19 cellular contexts compared by ENCODE assay signal in genomic region chr12:26032719-26033241, GRCh38.
DNase-seq lines count a peak whose midpoint lies in the region; ATAC-seq and TF ChIP-seq lines count a peak whose summit lies in the region.
"Had no signal": no experiment of that assay in that cellular context is flagged by ENCODE, and none has a peak within 500 bp of the region (broad histone marks: within the 10 kb centered on the region; RNA-seq: fewer than 3 reads in every experiment).

No MANE protein-coding gene starts in this region.

- H3K4me1 ChIP-seq in smooth muscle cell (ENCODE audit: low read depth): peaks cover 7% of the 10 kb centered on the region

- no peaks in the 10 kb centered on the region for H3K36me3 ChIP-seq in smooth muscle cell (ENCODE audit: low read depth)
- H3K36me3 ChIP-seq: neutrophil, spleen, transverse colon had no signal

- H3K27ac ChIP-seq in smooth muscle cell (ENCODE audit: low read depth): peak overlapping the region; percentile 16
- H3K27ac ChIP-seq: A549, neutrophil, spleen, transverse colon had no signal

- H3F3A ChIP-seq in smooth muscle cell (ENCODE audit: low read depth): peaks cover 12% of the 10 kb centered on the region

- WGBS in smooth muscle cell (ENCODE audit: low lambda C conversion rate): 10% methylated on average over 1 of the region's 1 CpG

- H3K4me3 ChIP-seq in choroid plexus epithelial cell (ENCODE audit: low read depth, low read length): no peak overlapping the region
- H3K4me3 ChIP-seq in smooth muscle cell: no peak overlapping the region
- H3K4me3 ChIP-seq: A549, spleen, transverse colon had no signal

- no peak for ATAC-seq in GM18867 (IDR thresholded peaks at IDR 0.05; ENCODE audit: unreplicated experiment)
- ATAC-seq: A549 had no signal

- peak overlapping the region; percentile 16 for H3K4me2 ChIP-seq in smooth muscle cell
- H3K4me2 ChIP-seq: A549 had no signal

- TF ChIP-seq CTCF in choroid plexus epithelial cell (conservative IDR thresholded peaks at IDR 0.05; ENCODE audit: low read depth, low read length): no peak
- TF ChIP-seq CTCF in smooth muscle cell (IDR thresholded peaks at IDR 0.05; ENCODE audit: borderline replicate concordance, insufficient read depth, poor library complexity, severe bottlenecking): no peak

- H4K20me1 ChIP-seq in smooth muscle cell (ENCODE audit: low read depth): peaks cover 51% of the 10 kb centered on the region

- no peaks in the 10 kb centered on the region for H3K27me3 ChIP-seq in smooth muscle cell (ENCODE audit: low read depth)
- H3K27me3 ChIP-seq: neutrophil, spleen, transverse colon had no signal

- H2AFZ ChIP-seq in smooth muscle cell (ENCODE audit: low read depth): no peak overlapping the region

- H3K79me2 ChIP-seq in smooth muscle cell (ENCODE audit: low read depth): peaks cover 53% of the 10 kb centered on the region

- H3K9ac ChIP-seq in smooth muscle cell (ENCODE audit: low read depth): peak overlapping the region; percentile 8

- H3K9me3 ChIP-seq in smooth muscle cell (replicated peaks; ENCODE audit: low read depth): no peaks in the 10 kb centered on the region
- H3K9me3 ChIP-seq: A549, neutrophil, spleen, transverse colon had no signal

- peak; percentile 24 for DNase-seq in NCI-H2029 (lab: John Stamatoyannopoulos, UW)
- no peak for DNase-seq in NCI-H2029 treated with DMSO at 0.1 percent for 48 hours (lab: John Stamatoyannopoulos, UW)
- peak; percentile 41 for DNase-seq in NCI-H1105 treated with DMSO at 0.1 percent for 48 hours (lab: John Stamatoyannopoulos, UW)
- DNase-seq in choroid plexus epithelial cell (ENCODE audit: low read depth): peak; percentile 81
- no peak for DNase-seq in smooth muscle cell (lab: John Stamatoyannopoulos, UW; ENCODE audit: unreplicated experiment)
- DNase-seq in activated T-cell treated with anti-CD3 and anti-CD28 coated beads, Interleukin-2, amount 50 U/mL, for 48 hours: no peak
- DNase-seq in Kasumi-1 (lab: John Stamatoyannopoulos, UW): no peak
- DNase-seq: activated B cell treated with CpG ODN at 0.5 μM for 24 hours; amniotic stem cell; DMS79 treated with DMSO at 0.1 percent for 48 hours; effector CD4-positive, alpha-beta T cell; HCEC 1CT; head of caudate nucleus; NCI-H446 treated with DMSO at 0.1 percent for 48 hours; spleen; transverse colon had no signal

Comparison
In these comparisons a context has a peak if more than half of its experiments do, and no peak if none do; other contexts are left out.
1. DNase-seq: peak in NCI-H2029 (single experiment), NCI-H1105 treated with DMSO at 0.1 percent for 48 hours (single experiment) and choroid plexus epithelial cell (single experiment); none in NCI-H2029 treated with DMSO at 0.1 percent for 48 hours (single experiment), smooth muscle cell (single experiment), activated T-cell treated with anti-CD3 and anti-CD28 coated beads, Interleukin-2, amount 50 U/mL, for 48 hours (0 of 2) and Kasumi-1 (0 of 2).